14 cellular contexts compared by ENCODE assay signal in genomic region chr20:17822540-17823155, GRCh38.
"Had no signal": no experiment of that assay in that cellular context is flagged by ENCODE, and none has a peak within 500 bp of the region (broad histone marks: within the 10 kb centered on the region; RNA-seq: fewer than 3 reads in every experiment).

No MANE protein-coding gene starts in this region.

- DNase-seq: activated CD4-positive, alpha-beta T cell treated with anti-CD3 and anti-CD28 coated beads, Interleukin-2, amount 50 U/mL, for 48 hours; activated CD4-positive, CD25-positive, alpha-beta regulatory T cell treated with anti-CD3 and anti-CD28 coated beads, Interleukin-2, amount 50 U/mL, for 72 hours; activated naive CD4-positive, alpha-beta T cell treated with anti-CD3 and anti-CD28 coated beads for 36 hours; activated T-cell treated with anti-CD3 and anti-CD28 coated beads, Interleukin-2, amount 50 U/mL, for 1 hour; islet precursor cell; natural killer cell; nucleus accumbens; stimulated activated CD4-positive, alpha-beta T cell treated with anti-CD3 and anti-CD28 coated beads, Interleukin-2, amount 100 ng/mL, for 24 hours; T-cell had no signal

- H3K9me3 ChIP-seq: ascending aorta, prostate gland had no signal

- H3K4me1 ChIP-seq: ascending aorta, prostate gland had no signal

- H3K27ac ChIP-seq: ascending aorta, prostate gland, SK-N-MC had no signal

- H3K36me3 Mint-ChIP-seq: natural killer cell, T-cell had no signal

- H3K27ac Mint-ChIP-seq: activated naive CD4-positive, alpha-beta T cell treated with anti-CD3 and anti-CD28 coated beads for 36 hours; activated T-helper 2 cell treated with anti-CD3 and anti-CD28 coated beads, Interferon-gamma antibody, Interleukin-2, Interleukin-4, amounts not matched to agents 10 μg/mL and 5 μg/mL and 100 μg/mL, durations not matched to agents 14 hours and 24 hours and 36 hours; natural killer cell; T-cell had no signal

- ATAC-seq: natural killer cell, T-cell had no signal

- H3K4me3 Mint-ChIP-seq: activated naive CD4-positive, alpha-beta T cell treated with anti-CD3 and anti-CD28 coated beads for 36 hours; natural killer cell; T-cell had no signal

- H3K36me3 ChIP-seq: ascending aorta, prostate gland, tibial nerve had no signal

- H3K4me1 Mint-ChIP-seq: natural killer cell, T-cell had no signal

- H3K27me3 ChIP-seq: ascending aorta, tibial nerve had no signal

- H3K27me3 Mint-ChIP-seq: T-cell had no signal

- H3K4me3 ChIP-seq: ascending aorta, prostate gland, SK-N-MC, tibial nerve had no signal
